In the genomic region with DNA sequence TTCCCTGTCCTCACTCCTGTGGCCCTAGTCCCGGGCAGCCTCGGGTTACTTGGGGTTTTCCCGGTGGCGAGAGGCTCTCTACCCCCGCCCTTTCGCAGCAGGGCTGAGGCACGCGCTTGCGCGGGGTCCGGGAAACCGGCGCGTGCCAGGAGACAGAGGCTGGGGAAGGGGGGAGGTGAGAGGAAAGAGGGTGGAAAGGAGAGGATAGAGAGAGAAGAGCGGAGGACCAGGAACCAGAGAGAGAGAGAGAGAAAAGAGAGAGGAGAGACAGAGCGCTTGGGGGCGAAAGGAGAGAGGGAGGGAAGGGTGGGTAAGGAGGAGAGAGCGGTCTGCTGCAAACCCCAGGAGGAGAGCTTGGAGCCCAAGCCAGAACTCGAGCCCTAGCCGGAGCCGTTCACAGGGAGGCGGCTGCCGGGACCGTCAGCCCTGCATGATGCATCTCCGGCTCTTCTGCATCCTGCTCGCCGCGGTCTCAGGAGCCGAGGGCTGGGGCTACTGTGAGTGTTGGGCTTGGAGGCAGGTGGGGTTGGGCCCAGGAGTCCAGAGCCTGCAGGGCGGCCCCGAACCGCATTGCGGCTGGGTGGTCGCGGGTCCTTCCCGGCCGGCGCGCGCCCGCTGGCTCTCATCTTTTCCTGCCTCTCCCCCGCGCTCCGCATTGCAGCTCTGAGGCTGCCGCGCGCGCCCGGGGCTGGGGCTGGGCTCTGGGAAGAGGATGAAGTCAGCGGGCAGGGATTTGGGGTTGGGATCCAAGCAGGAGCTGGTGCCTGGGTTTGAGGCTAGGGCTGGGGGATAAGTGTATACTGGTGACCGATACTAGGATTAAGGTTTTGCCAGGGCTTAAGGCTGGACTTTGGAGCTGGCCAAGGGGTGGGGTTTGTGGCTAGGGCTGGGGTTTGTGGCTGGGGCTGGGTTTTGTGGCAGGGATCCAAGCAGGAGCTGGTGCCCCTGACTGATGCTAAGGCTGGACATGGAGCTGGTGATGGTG, we compare ENCODE assay signal across 1 cellular context.
TF ChIP-seq lines count a peak whose summit lies in the region.

Gene CNTNAP1 (plus strand): TSS at position 132 of the 985 bp plus-strand sequence. CDS start 299 bp downstream, at position 431.

TF ChIP-seq in H1, 55 proteins besides CTCF, POLR2A, EP300 and RAD21:
- TF ChIP-seq ATF3 (IDR thresholded peaks at IDR 0.05; ENCODE audit: insufficient read depth, low read depth, low read length), result 0 out of 2 replicates have a peak, but pooled peaks have one; percentile 17
- peak; percentile 56 for TF ChIP-seq KDM4A (IDR thresholded peaks at IDR 0.05; ENCODE audit: low read depth, low read length, severe bottlenecking)
- peak; percentile 35 for TF ChIP-seq EZH2 (IDR thresholded peaks at IDR 0.05; ENCODE audit: low read depth, low read length, severe bottlenecking)
- TF ChIP-seq EGR1 (IDR thresholded peaks at IDR 0.05; ENCODE audit: borderline replicate concordance, low read depth, low read length), result 0 out of 2 replicates have a peak, but pooled peaks have one; percentile 22
- TF ChIP-seq POLR2AphosphoS5 (IDR thresholded peaks at IDR 0.05; ENCODE audit: low read depth, low read length), result no peak
- no peak; the same call in 1 of the 2 replicates for TF ChIP-seq TAF1 (IDR thresholded peaks at IDR 0.05; ENCODE audit: low read depth, low read length)
- TF ChIP-seq SUZ12 (IDR thresholded peaks at IDR 0.05; ENCODE audit: low read length), result peak; percentile 42; the same call in 1 of the 2 replicates
- TF ChIP-seq NRF1 (IDR thresholded peaks at IDR 0.05; ENCODE audit: low read depth, low read length), result peak; percentile 56
- 0 out of 2 replicates have a peak, but pooled peaks have one; percentile 32 for TF ChIP-seq PHF8 (conservative IDR thresholded peaks at IDR 0.05; ENCODE audit: low read depth, low read length)
- no peak for TF ChIP-seq SRF (IDR thresholded peaks at IDR 0.05; ENCODE audit: low read depth, low read length)
- TF ChIP-seq USF2 (IDR thresholded peaks at IDR 0.05; ENCODE audit: low read length), result no peak
- no peak for TF ChIP-seq RFX5 (IDR thresholded peaks at IDR 0.05; ENCODE audit: borderline replicate concordance, low read depth, low read length)
- peak; percentile 72 for TF ChIP-seq MAX (IDR thresholded peaks at IDR 0.05)
- TF ChIP-seq GABPA (IDR thresholded peaks at IDR 0.05; ENCODE audit: borderline replicate concordance, insufficient read depth, low read length), result peak; percentile 48; the same call in 1 of the 2 replicates
- no peak for TF ChIP-seq CTBP2 (IDR thresholded peaks at IDR 0.05; ENCODE audit: borderline replicate concordance, insufficient read depth, insufficient read length, low read length)
- peak; percentile 33; the same call in 1 of the 2 replicates for TF ChIP-seq RBBP5 (IDR thresholded peaks at IDR 0.05; ENCODE audit: borderline replicate concordance, low read depth, low read length)
- TF ChIP-seq E2F6 (IDR thresholded peaks at IDR 0.05), result peak; percentile 83
- peak in 1 of 2 experiments; percentile 20; a peak in 1 of 4 replicates for TF ChIP-seq SIN3A (conservative IDR thresholded peaks at IDR 0.05 in 1 of 2, IDR thresholded peaks at IDR 0.05 in 1 of 2; ENCODE audit: low read depth in 1 of 2, low read length in 2 of 2)
- TF ChIP-seq FOSL1 (IDR thresholded peaks at IDR 0.05; ENCODE audit: insufficient read depth, low read depth, low read length), result no peak
- TF ChIP-seq BACH1 (IDR thresholded peaks at IDR 0.05; ENCODE audit: low read length), result peak; percentile 56; the same call in 1 of the 2 replicates
- TF ChIP-seq HDAC2 (IDR thresholded peaks at IDR 0.05; ENCODE audit: borderline replicate concordance in 1 of 2, low read depth in 2 of 2, low read length in 2 of 2), result 0 out of 4 replicates have a peak, but pooled peaks of 1 of the 2 experiments have one; percentile 46
TF ChIP-seq in H1: peak in this region for 14.
